ENCODE assay signal across 9 cellular contexts in genomic region chr10:61836888-61837747, GRCh38.
DNase-seq lines count a peak whose midpoint lies in the region; ATAC-seq and TF ChIP-seq lines count a peak whose summit lies in the region.
"Had no signal": no experiment of that assay in that cellular context is flagged by ENCODE, and none has a peak within 500 bp of the region (broad histone marks: within the 10 kb centered on the region; RNA-seq: fewer than 3 reads in every experiment).

No MANE protein-coding gene starts in this region.

- no peak for DNase-seq in activated CD8-positive, alpha-beta T cell treated with anti-CD3 and anti-CD28 coated beads for 36 hours
- no peak for DNase-seq in activated CD8-positive, alpha-beta T cell treated with anti-CD3 and anti-CD28 coated beads, Interleukin-2, amount 10 ng/mL, durations not matched to agents 7 days and 5 days
- DNase-seq in astrocyte of the cerebellum (ENCODE audit: low read depth) (peak; percentile 82), left colon (no peak), upper lobe of right lung (no peak)
- no peak for DNase-seq in CD4-positive, alpha-beta memory T cell
- DNase-seq: CD8-positive, alpha-beta T cell had no signal

- peaks cover 17% of the 10 kb centered on the region for H3K4me1 Mint-ChIP-seq in activated CD8-positive, alpha-beta T cell treated with anti-CD3 and anti-CD28 coated beads for 36 hours (ENCODE audit: low read depth)
- peaks cover 4% of the 10 kb centered on the region for H3K4me1 Mint-ChIP-seq in activated CD8-positive, alpha-beta T cell treated with anti-CD3 and anti-CD28 coated beads, Interleukin-2, amount 10 ng/mL, durations not matched to agents 7 days and 5 days (ENCODE audit: low read depth)
- H3K4me1 Mint-ChIP-seq in CD4-positive, alpha-beta memory T cell: peaks cover 4 to 14% (median 12%) of the 10 kb centered on the region in 4 donors

- intact Hi-C loops in activated CD8-positive, alpha-beta T cell treated with anti-CD3 and anti-CD28 coated beads for 36 hours (cut with micrococcal nuclease): no loop called here
- intact Hi-C loops in left colon (cut with DNase I, micrococcal nuclease): loop anchor here in 1 of 2 donors (10.0 kb wide), 1 partner anchor 82 kb away; no protein-coding TSS in a partner anchor
- intact Hi-C loops in upper lobe of right lung (cut with DNase I): no loop called here
- intact Hi-C loops in CD4-positive, alpha-beta memory T cell (cut with micrococcal nuclease): loop anchor here (5.0 kb wide), 1 partner anchor 1020 kb away; no protein-coding TSS in a partner anchor

- TF ChIP-seq CTCF in activated CD8-positive, alpha-beta T cell treated with anti-CD3 and anti-CD28 coated beads for 36 hours (IDR thresholded peaks at IDR 0.05): no peak
- TF ChIP-seq CTCF in astrocyte of the cerebellum (IDR thresholded peaks at IDR 0.05; ENCODE audit: low read depth, low read length, missing control alignments) (no peak), upper lobe of right lung (IDR thresholded peaks at IDR 0.05) (no peak)

- CTCF ChIA-PET in activated CD8-positive, alpha-beta T cell treated with anti-CD3 and anti-CD28 coated beads for 36 hours (lab: Charles Lee): interaction anchor here (0.9 to 5.3 kb wide), 2 partner anchors 85 to 375 kb away, joined by 3 to 46 read pairs; no protein-coding TSS in a partner anchor
- CTCF ChIA-PET in activated CD8-positive, alpha-beta T cell treated with anti-CD3 and anti-CD28 coated beads, Interleukin-2, amount 10 ng/mL, durations not matched to agents 7 days and 5 days (lab: Charles Lee): interaction anchor here (1.8 to 5.9 kb wide), 3 partner anchors 18 to 104 kb away, joined by 5 to 89 read pairs (median 10); no protein-coding TSS in a partner anchor
- CTCF ChIA-PET in CD4-positive, alpha-beta memory T cell (lab: Charles Lee; ENCODE audit: partially characterized antibody): interaction anchor here (0.8 to 5.7 kb wide), 3 partner anchors 68 to 411 kb away, joined by 3 to 99 read pairs (median 3); no protein-coding TSS in a partner anchor

- H3K4me3 ChIP-seq in astrocyte of the cerebellum (ENCODE audit: low read depth, low read length): no peak overlapping the region
- no peak overlapping the region for H3K4me3 ChIP-seq in upper lobe of right lung
- no peak overlapping the region for H3K4me3 ChIP-seq in CD4-positive, alpha-beta memory T cell (ENCODE audit: low read length in 2 of 2)

- no peaks in the 10 kb centered on the region for H3K9me3 Mint-ChIP-seq in activated CD8-positive, alpha-beta T cell treated with anti-CD3 and anti-CD28 coated beads for 36 hours
- H3K9me3 Mint-ChIP-seq in activated CD8-positive, alpha-beta T cell treated with anti-CD3 and anti-CD28 coated beads, Interleukin-2, amount 10 ng/mL, durations not matched to agents 7 days and 5 days (ENCODE audit: insufficient read depth): no peaks in the 10 kb centered on the region
- no peaks in the 10 kb centered on the region for H3K9me3 Mint-ChIP-seq in CD4-positive, alpha-beta memory T cell
- H3K9me3 Mint-ChIP-seq: CD8-positive, alpha-beta T cell had no signal

- H3K36me3 Mint-ChIP-seq in activated CD8-positive, alpha-beta T cell treated with anti-CD3 and anti-CD28 coated beads for 36 hours (ENCODE audit: low read depth): no peaks in the 10 kb centered on the region
- no peaks in the 10 kb centered on the region for H3K36me3 Mint-ChIP-seq in activated CD8-positive, alpha-beta T cell treated with anti-CD3 and anti-CD28 coated beads, Interleukin-2, amount 10 ng/mL, durations not matched to agents 7 days and 5 days (ENCODE audit: low read depth)
- no peaks in the 10 kb centered on the region for H3K36me3 Mint-ChIP-seq in CD4-positive, alpha-beta memory T cell
- H3K36me3 Mint-ChIP-seq: CD8-positive, alpha-beta T cell had no signal

- H3K27me3 Mint-ChIP-seq in activated CD8-positive, alpha-beta T cell treated with anti-CD3 and anti-CD28 coated beads for 36 hours: no peaks in the 10 kb centered on the region
- no peaks in the 10 kb centered on the region for H3K27me3 Mint-ChIP-seq in activated CD8-positive, alpha-beta T cell treated with anti-CD3 and anti-CD28 coated beads, Interleukin-2, amount 10 ng/mL, durations not matched to agents 7 days and 5 days (ENCODE audit: low read depth)
- H3K27me3 Mint-ChIP-seq in CD4-positive, alpha-beta memory T cell: peaks cover 0 to 2% of the 10 kb centered on the region in 2 donors

- POLR2A ChIA-PET in activated CD8-positive, alpha-beta T cell treated with anti-CD3 and anti-CD28 coated beads for 36 hours (lab: Charles Lee): no interaction called here
- POLR2A ChIA-PET in activated CD8-positive, alpha-beta T cell treated with anti-CD3 and anti-CD28 coated beads, Interleukin-2, amount 10 ng/mL, durations not matched to agents 7 days and 5 days (lab: Charles Lee): no interaction called here
- POLR2A ChIA-PET in CD4-positive, alpha-beta memory T cell (lab: Charles Lee; ENCODE audit: partially characterized antibody): interaction anchor here (0.6 to 1.3 kb wide), 2 partner anchors 78 to 86 kb away, joined by 3 to 4 read pairs; no protein-coding TSS in a partner anchor

- in situ Hi-C loops in astrocyte of the cerebellum (cut with HindIII; ENCODE audit: low sequenced_read_pairs): no loop called here

- H3K4me1 ChIP-seq in upper lobe of right lung: peaks cover 30% of the 10 kb centered on the region
- peaks cover 15% of the 10 kb centered on the region for H3K4me1 ChIP-seq in CD4-positive, alpha-beta memory T cell (ENCODE audit: insufficient read depth, low read length)

- H3K9me3 ChIP-seq in upper lobe of right lung: no peaks in the 10 kb centered on the region
- H3K9me3 ChIP-seq in CD4-positive, alpha-beta memory T cell (ENCODE audit: control insufficient read depth in 1 of 2, low read length in 2 of 2): no peaks in the 10 kb centered on the region

- ATAC-seq in activated CD8-positive, alpha-beta T cell treated with anti-CD3 and anti-CD28 coated beads for 36 hours: peak; percentile 24
- ATAC-seq in activated CD8-positive, alpha-beta T cell treated with anti-CD3 and anti-CD28 coated beads, Interleukin-2, amount 10 ng/mL, durations not matched to agents 7 days and 5 days: no peak
- ATAC-seq in left colon: peak; percentile 52
- peak; percentile 75 for ATAC-seq in upper lobe of right lung
- ATAC-seq in GM21390 (IDR thresholded peaks at IDR 0.05; ENCODE audit: unreplicated experiment): no peak
- no peak for ATAC-seq in HG02885 (IDR thresholded peaks at IDR 0.05; ENCODE audit: poor library complexity, unreplicated experiment)
- ATAC-seq: CD8-positive, alpha-beta T cell had no signal

- no peaks in the 10 kb centered on the region for H3K27me3 ChIP-seq in upper lobe of right lung
- no peaks in the 10 kb centered on the region for H3K27me3 ChIP-seq in CD4-positive, alpha-beta memory T cell (ENCODE audit: insufficient read depth, low read length)

- no peaks in the 10 kb centered on the region for H3K36me3 ChIP-seq in upper lobe of right lung
- no peaks in the 10 kb centered on the region for H3K36me3 ChIP-seq in CD4-positive, alpha-beta memory T cell (ENCODE audit: insufficient read depth, low read length)

- peak overlapping the region; percentile 63 for H3K27ac ChIP-seq in upper lobe of right lung
- H3K27ac ChIP-seq in CD4-positive, alpha-beta memory T cell (ENCODE audit: low read depth, low read length): no peak overlapping the region

- no peak overlapping the region for H3K27ac Mint-ChIP-seq in activated CD8-positive, alpha-beta T cell treated with anti-CD3 and anti-CD28 coated beads for 36 hours
- no peak overlapping the region for H3K27ac Mint-ChIP-seq in activated CD8-positive, alpha-beta T cell treated with anti-CD3 and anti-CD28 coated beads, Interleukin-2, amount 10 ng/mL, durations not matched to agents 7 days and 5 days
- no peak overlapping the region for H3K27ac Mint-ChIP-seq in CD4-positive, alpha-beta memory T cell
- H3K27ac Mint-ChIP-seq: CD8-positive, alpha-beta T cell had no signal

- no peak overlapping the region for H3K4me3 Mint-ChIP-seq in activated CD8-positive, alpha-beta T cell treated with anti-CD3 and anti-CD28 coated beads for 36 hours
- H3K4me3 Mint-ChIP-seq in activated CD8-positive, alpha-beta T cell treated with anti-CD3 and anti-CD28 coated beads, Interleukin-2, amount 10 ng/mL, durations not matched to agents 7 days and 5 days: no peak overlapping the region
- H3K4me3 Mint-ChIP-seq in CD4-positive, alpha-beta memory T cell: no peak overlapping the region
- H3K4me3 Mint-ChIP-seq: CD8-positive, alpha-beta T cell had no signal

Comparison
In these comparisons a context has a peak if more than half of its experiments do, and no peak if none do; other contexts are left out.
1. ATAC-seq: peak in activated CD8-positive, alpha-beta T cell treated with anti-CD3 and anti-CD28 coated beads for 36 hours (single experiment), left colon (single experiment) and upper lobe of right lung (single experiment); none in activated CD8-positive, alpha-beta T cell treated with anti-CD3 and anti-CD28 coated beads, Interleukin-2, amount 10 ng/mL, durations not matched to agents 7 days and 5 days (single experiment), GM21390 (single experiment) and HG02885 (single experiment).